ENCODE assay signal across 1 cellular context in the genomic region with DNA sequence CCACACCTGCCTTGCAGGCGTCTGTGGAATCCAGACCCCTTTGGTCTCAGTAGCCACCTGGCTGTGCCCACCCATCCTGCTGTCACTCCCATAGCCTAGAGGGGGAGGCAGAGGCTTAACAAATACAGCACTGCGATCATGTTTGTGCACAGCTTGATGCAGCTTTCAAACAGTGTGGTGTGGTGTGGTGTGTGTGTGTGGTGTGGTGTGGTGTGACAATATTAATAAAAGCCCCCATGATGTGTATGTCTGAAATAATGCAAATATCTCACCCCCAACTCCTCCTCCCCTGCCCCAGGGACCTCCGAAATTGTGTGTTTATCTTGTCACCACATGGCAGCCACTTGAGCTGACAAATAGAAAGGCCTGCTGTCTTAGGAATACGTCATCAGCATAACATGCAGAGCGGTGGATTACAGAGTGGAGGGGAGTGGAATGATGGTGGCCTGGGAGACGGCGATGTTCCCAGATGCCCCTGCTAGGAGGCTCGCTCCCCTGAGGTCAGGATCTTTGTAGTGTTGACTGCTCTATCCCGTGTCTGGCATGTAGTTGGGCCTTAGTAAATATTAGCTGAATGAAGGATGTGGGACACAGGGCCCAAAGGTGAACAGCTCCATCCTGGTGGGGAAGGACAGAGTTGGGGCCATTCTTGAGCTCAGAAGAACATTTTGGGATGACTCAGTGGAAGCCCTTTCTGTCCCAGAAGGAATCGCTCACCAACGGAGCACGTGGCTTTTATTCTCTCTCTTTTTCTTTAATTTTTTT.
TF ChIP-seq lines count a peak whose summit lies in the region.

No MANE protein-coding gene starts in this region.

TF ChIP-seq in HepG2, 621 proteins besides CTCF, POLR2A, EP300 and RAD21 (continued from another document and continues in another):
- TF ChIP-seq, protein P1, sequence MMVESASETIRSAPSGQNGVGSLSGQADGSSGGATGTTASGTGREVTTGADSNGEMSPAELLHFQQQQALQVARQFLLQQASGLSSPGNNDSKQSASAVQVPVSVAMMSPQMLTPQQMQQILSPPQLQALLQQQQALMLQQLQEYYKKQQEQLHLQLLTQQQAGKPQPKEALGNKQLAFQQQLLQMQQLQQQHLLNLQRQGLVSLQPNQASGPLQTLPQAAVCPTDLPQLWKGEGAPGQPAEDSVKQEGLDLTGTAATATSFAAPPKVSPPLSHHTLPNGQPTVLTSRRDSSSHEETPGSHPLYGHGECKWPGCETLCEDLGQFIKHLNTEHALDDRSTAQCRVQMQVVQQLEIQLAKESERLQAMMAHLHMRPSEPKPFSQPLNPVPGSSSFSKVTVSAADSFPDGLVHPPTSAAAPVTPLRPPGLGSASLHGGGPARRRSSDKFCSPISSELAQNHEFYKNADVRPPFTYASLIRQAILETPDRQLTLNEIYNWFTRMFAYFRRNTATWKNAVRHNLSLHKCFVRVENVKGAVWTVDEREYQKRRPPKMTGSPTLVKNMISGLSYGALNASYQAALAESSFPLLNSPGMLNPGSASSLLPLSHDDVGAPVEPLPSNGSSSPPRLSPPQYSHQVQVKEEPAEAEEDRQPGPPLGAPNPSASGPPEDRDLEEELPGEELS (CRISPR knock-in tag; IDR thresholded peaks at IDR 0.05) = peak; percentile 58
- TF ChIP-seq HES4 (CRISPR knock-in tag; IDR thresholded peaks at IDR 0.05; ENCODE audit: borderline replicate concordance) = no peak
- no peak for TF ChIP-seq ZNF329 (CRISPR knock-in tag; IDR thresholded peaks at IDR 0.05; ENCODE audit: low read depth)
- TF ChIP-seq MIXL1 (CRISPR knock-in tag; IDR thresholded peaks at IDR 0.05) = 0 out of 2 replicates have a peak, but pooled peaks have one; percentile 13
- no peak for TF ChIP-seq PHF5A (CRISPR knock-in tag; IDR thresholded peaks at IDR 0.05; ENCODE audit: low read depth, unreplicated experiment)
- no peak for TF ChIP-seq ZNF343 (CRISPR knock-in tag; IDR thresholded peaks at IDR 0.05)
- peak; percentile 85; the same call in 1 of the 2 replicates for TF ChIP-seq PRDM10 (CRISPR knock-in tag; IDR thresholded peaks at IDR 0.05; ENCODE audit: low read depth)
- TF ChIP-seq MXI1 (IDR thresholded peaks at IDR 0.05; ENCODE audit: borderline replicate concordance, low read depth, low read length) = peak; percentile 68; the same call in 1 of the 3 replicates
- TF ChIP-seq ZNF850 (CRISPR knock-in tag; conservative IDR thresholded peaks at IDR 0.05) = no peak
- TF ChIP-seq NR2F1 (CRISPR knock-in tag; IDR thresholded peaks at IDR 0.05) = peak; percentile 33 to 72; a peak in 3 of 4 replicates
- TF ChIP-seq CBX5 (CRISPR knock-in tag; IDR thresholded peaks at IDR 0.05; ENCODE audit: borderline replicate concordance) = no peak
- no peak for TF ChIP-seq ZNF782 (CRISPR knock-in tag; IDR thresholded peaks at IDR 0.05; ENCODE audit: borderline replicate concordance)
- TF ChIP-seq SKI (IDR thresholded peaks at IDR 0.05; ENCODE audit: partially characterized antibody) = no peak
- no peak for TF ChIP-seq ZNF282 (IDR thresholded peaks at IDR 0.05; ENCODE audit: partially characterized antibody)
- peak; percentile 51; the same call in 1 of the 2 replicates for TF ChIP-seq ZNF556 (CRISPR knock-in tag; IDR thresholded peaks at IDR 0.05; ENCODE audit: borderline replicate concordance)
- no peak for TF ChIP-seq ZBTB37 (CRISPR knock-in tag; IDR thresholded peaks at IDR 0.05)
- TF ChIP-seq SSRP1 (CRISPR knock-in tag; IDR thresholded peaks at IDR 0.05) = peak; percentile 52; the same call in 1 of the 2 replicates
- TF ChIP-seq ZNF644 (CRISPR knock-in tag; IDR thresholded peaks at IDR 0.05; ENCODE audit: low read depth) = peak; percentile 55; the same call in 1 of the 2 replicates
- TF ChIP-seq TARDBP (CRISPR knock-in tag; IDR thresholded peaks at IDR 0.05) = 0 out of 2 replicates have a peak, but pooled peaks have one; percentile 57
- TF ChIP-seq AGO2 (optimal IDR thresholded peaks at IDR 0.05; ENCODE audit: low read depth, low read length) = no peak
- TF ChIP-seq ZFP62 (CRISPR knock-in tag; IDR thresholded peaks at IDR 0.05) = no peak
- TF ChIP-seq ZFP91 (CRISPR knock-in tag; IDR thresholded peaks at IDR 0.05; ENCODE audit: borderline replicate concordance) = 0 out of 2 replicates have a peak, but pooled peaks have one; percentile 31
- no peak for TF ChIP-seq NFIB (CRISPR knock-in tag; IDR thresholded peaks at IDR 0.05; ENCODE audit: borderline replicate concordance)
- TF ChIP-seq, protein P2, sequence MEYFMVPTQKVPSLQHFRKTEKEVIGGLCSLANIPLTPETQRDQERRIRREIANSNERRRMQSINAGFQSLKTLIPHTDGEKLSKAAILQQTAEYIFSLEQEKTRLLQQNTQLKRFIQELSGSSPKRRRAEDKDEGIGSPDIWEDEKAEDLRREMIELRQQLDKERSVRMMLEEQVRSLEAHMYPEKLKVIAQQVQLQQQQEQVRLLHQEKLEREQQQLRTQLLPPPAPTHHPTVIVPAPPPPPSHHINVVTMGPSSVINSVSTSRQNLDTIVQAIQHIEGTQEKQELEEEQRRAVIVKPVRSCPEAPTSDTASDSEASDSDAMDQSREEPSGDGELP (IDR thresholded peaks at IDR 0.05; ENCODE audit: borderline replicate concordance, low read depth) = no peak; the same call in 1 of the 2 replicates
- 0 out of 2 replicates have a peak, but pooled peaks have one; percentile 67 for TF ChIP-seq HDAC2 (CRISPR knock-in tag; IDR thresholded peaks at IDR 0.05)
- 0 out of 2 replicates have a peak, but pooled peaks have one; percentile 28 for TF ChIP-seq GFI1 (CRISPR knock-in tag; IDR thresholded peaks at IDR 0.05; ENCODE audit: borderline replicate concordance)
- 0 out of 2 replicates have a peak, but pooled peaks have one; percentile 56 for TF ChIP-seq ZFP36L1 (CRISPR knock-in tag; IDR thresholded peaks at IDR 0.05)
- TF ChIP-seq ATF1 (CRISPR knock-in tag; IDR thresholded peaks at IDR 0.05) = peak; percentile 42; the same call in 1 of the 2 replicates
- no peak for TF ChIP-seq PRMT3 (CRISPR knock-in tag; IDR thresholded peaks at IDR 0.05; ENCODE audit: borderline replicate concordance, low read depth)
- peak; percentile 78 for TF ChIP-seq RARA (CRISPR knock-in tag; IDR thresholded peaks at IDR 0.05)
- peak; percentile 66 for TF ChIP-seq SALL1 (CRISPR knock-in tag; IDR thresholded peaks at IDR 0.05)
- TF ChIP-seq, protein P3, sequence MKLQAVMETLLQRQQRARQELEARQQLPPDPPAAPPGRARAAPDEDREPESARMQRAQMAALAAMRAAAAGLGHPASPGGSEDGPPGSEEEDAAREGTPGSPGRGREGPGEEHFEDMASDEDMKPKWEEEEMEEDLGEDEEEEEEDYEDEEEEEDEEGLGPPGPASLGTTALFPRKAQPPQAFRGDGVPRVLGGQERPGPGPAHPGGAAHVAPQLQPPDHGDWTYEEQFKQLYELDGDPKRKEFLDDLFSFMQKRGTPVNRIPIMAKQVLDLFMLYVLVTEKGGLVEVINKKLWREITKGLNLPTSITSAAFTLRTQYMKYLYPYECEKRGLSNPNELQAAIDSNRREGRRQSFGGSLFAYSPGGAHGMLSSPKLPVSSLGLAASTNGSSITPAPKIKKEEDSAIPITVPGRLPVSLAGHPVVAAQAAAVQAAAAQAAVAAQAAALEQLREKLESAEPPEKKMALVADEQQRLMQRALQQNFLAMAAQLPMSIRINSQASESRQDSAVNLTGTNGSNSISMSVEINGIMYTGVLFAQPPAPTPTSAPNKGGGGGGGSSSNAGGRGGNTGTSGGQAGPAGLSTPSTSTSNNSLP (IDR thresholded peaks at IDR 0.05; ENCODE audit: low read depth, low read length) = no peak
- TF ChIP-seq ZBTB7A (CRISPR knock-in tag; IDR thresholded peaks at IDR 0.05) = no peak
- TF ChIP-seq ZNF34 (CRISPR knock-in tag; IDR thresholded peaks at IDR 0.05; ENCODE audit: borderline replicate concordance) = no peak
- TF ChIP-seq FOXA1 (IDR thresholded peaks at IDR 0.05) = no peak
- peak; percentile 78 for TF ChIP-seq FOXA1 (CRISPR knock-in tag; IDR thresholded peaks at IDR 0.05)
- no peak for TF ChIP-seq ZNF761 (CRISPR knock-in tag; conservative IDR thresholded peaks at IDR 0.05)
- no peak for TF ChIP-seq SRSF1 (optimal IDR thresholded peaks at IDR 0.05; ENCODE audit: low read depth, low read length)
- TF ChIP-seq ZNF614 (CRISPR knock-in tag; IDR thresholded peaks at IDR 0.05; ENCODE audit: borderline replicate concordance) = peak; percentile 51; the same call in 1 of the 2 replicates
- TF ChIP-seq ZNF770 (CRISPR knock-in tag; IDR thresholded peaks at IDR 0.05) = peak; percentile 37; the same call in 1 of the 2 replicates
- no peak for TF ChIP-seq ZNF124 (CRISPR knock-in tag; IDR thresholded peaks at IDR 0.05)
- TF ChIP-seq, protein P4, sequence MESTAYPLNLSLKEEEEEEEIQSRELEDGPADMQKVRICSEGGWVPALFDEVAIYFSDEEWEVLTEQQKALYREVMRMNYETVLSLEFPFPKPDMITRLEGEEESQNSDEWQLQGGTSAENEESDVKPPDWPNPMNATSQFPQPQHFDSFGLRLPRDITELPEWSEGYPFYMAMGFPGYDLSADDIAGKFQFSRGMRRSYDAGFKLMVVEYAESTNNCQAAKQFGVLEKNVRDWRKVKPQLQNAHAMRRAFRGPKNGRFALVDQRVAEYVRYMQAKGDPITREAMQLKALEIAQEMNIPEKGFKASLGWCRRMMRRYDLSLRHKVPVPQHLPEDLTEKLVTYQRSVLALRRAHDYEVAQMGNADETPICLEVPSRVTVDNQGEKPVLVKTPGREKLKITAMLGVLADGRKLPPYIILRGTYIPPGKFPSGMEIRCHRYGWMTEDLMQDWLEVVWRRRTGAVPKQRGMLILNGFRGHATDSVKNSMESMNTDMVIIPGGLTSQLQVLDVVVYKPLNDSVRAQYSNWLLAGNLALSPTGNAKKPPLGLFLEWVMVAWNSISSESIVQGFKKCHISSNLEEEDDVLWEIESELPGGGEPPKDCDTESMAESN (CRISPR knock-in tag; conservative IDR thresholded peaks at IDR 0.05) = 0 out of 2 replicates have a peak, but pooled peaks have one; percentile 1
- TF ChIP-seq RARG (CRISPR knock-in tag; IDR thresholded peaks at IDR 0.05; ENCODE audit: low read depth) = no peak
- peak; percentile 68; the same call in 1 of the 2 replicates for TF ChIP-seq CREM (IDR thresholded peaks at IDR 0.05)
- no peak for TF ChIP-seq CREM (CRISPR knock-in tag; IDR thresholded peaks at IDR 0.05)
- TF ChIP-seq ZNF768 (CRISPR knock-in tag; IDR thresholded peaks at IDR 0.05) = no peak
- TF ChIP-seq ZFY (CRISPR knock-in tag; IDR thresholded peaks at IDR 0.05) = peak; percentile 67
